Comparison of ENCODE assay signal across 20 cellular contexts in the genomic region with DNA sequence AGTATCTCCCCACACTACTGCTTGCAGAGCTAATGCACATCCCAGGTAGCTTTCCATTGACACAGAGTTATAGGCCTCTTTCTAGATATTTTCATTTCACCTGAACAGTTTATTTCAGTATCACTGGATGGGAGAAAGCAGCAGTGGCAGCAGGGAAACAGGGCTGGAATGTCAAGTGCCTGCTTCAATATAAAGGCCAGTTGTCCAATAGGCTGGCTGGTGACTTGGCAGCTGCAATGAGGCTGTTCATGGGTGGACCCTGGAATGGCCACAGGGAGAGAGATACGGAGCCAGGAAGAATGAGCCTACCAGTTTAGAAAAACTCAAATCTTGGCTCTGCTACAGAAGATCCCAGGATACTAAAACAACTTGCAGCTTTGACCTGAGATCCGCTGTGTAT.
DNase-seq lines count a peak whose midpoint lies in the region; ATAC-seq and TF ChIP-seq lines count a peak whose summit lies in the region.
"Had no signal": no experiment of that assay in that cellular context is flagged by ENCODE, and none has a peak within 500 bp of the region (broad histone marks: within the 10 kb centered on the region; RNA-seq: fewer than 3 reads in every experiment).

No MANE protein-coding gene starts in this region.

- peaks cover 40% of the 10 kb centered on the region for H3K4me1 ChIP-seq in SJCRH30
- H3K4me1 ChIP-seq in heart right ventricle: peaks cover 0 to 15% (median 11%) of the 10 kb centered on the region in 9 donors
- H3K4me1 ChIP-seq: SJSA1 had no signal

- no peaks in the 10 kb centered on the region for H3K36me3 ChIP-seq in SJCRH30
- no peaks in the 10 kb centered on the region for H3K36me3 ChIP-seq in heart right ventricle
- H3K36me3 ChIP-seq: BLaER1 treated with 17β-estradiol and CSF1 and Interleukin-3, amounts not matched to agents 10 nM and 100 nM; SJSA1 had no signal

- no peaks in the 10 kb centered on the region for H3K27me3 Mint-ChIP-seq in naive B cell

- DNase-seq in DMS53 (lab: John Stamatoyannopoulos, UW) (peak; percentile 14), DMS53 treated with DMSO at 0.1 percent for 48 hours (lab: John Stamatoyannopoulos, UW; ENCODE audit: unreplicated experiment) (no peak), SJCRH30 (peak; percentile 49 to 64), heart right ventricle (peak in 1 of 2 donors; percentile 21), naive B cell (no peak), lower leg skin (ENCODE audit: low spot score in 2 of 2) (no peak), omental fat pad (ENCODE audit: low spot score) (no peak), NCI-H1105 (lab: John Stamatoyannopoulos, UW) (no peak)
- DNase-seq: ACHN; CD4-positive, alpha-beta memory T cell; GDM1; GOT3; IMR-90; NCI-H1694 treated with DMSO at 0.1 percent for 48 hours; NCI-H2081 treated with DMSO at 0.1 percent for 48 hours; NCI-H446 treated with DMSO at 0.1 percent for 48 hours had no signal

- TF ChIP-seq CTCF in heart right ventricle (IDR thresholded peaks at IDR 0.05) (no peak), lower leg skin (IDR thresholded peaks at IDR 0.05) (no peak), omental fat pad (IDR thresholded peaks at IDR 0.05) (no peak)

- no peaks in the 10 kb centered on the region for H3K36me3 Mint-ChIP-seq in naive B cell
- H3K36me3 Mint-ChIP-seq: CD4-positive, alpha-beta memory T cell had no signal

- H3K4me3 Mint-ChIP-seq in naive B cell: peak overlapping the region in 4 of 8 donors; percentile 11 to 59 (median 40)
- H3K4me3 Mint-ChIP-seq: CD4-positive, alpha-beta memory T cell had no signal

- H3K4me1 Mint-ChIP-seq in naive B cell: peaks cover 91 to 98% (median 96%) of the 10 kb centered on the region in 3 donors

- peak overlapping the region; percentile 76 to 98 (median 88) for H3K27ac Mint-ChIP-seq in naive B cell
- H3K27ac Mint-ChIP-seq: CD4-positive, alpha-beta memory T cell had no signal

- TF ChIP-seq POLR2A in lower leg skin (IDR thresholded peaks at IDR 0.05): no peak

- intact Hi-C loops in heart right ventricle (cut with DNase I): no loop called here
- intact Hi-C loops in lower leg skin (cut with DNase I; ENCODE audit: low total_unique reads): no loop called here

- H3K9me3 ChIP-seq in SJCRH30 (replicated peaks) (no peaks in the 10 kb centered on the region; the same call in 1 of the 2 replicates), heart right ventricle (no peaks in the 10 kb centered on the region)
- H3K9me3 ChIP-seq: BLaER1 treated with 17β-estradiol and CSF1 and Interleukin-3, amounts not matched to agents 10 nM and 100 nM; SJSA1 had no signal

- 47 to 49% methylated on average over 2 of the region's 2 CpGs for WGBS in heart right ventricle, 2 donors
- 58 to 63% methylated on average over 2 of the region's 2 CpGs for WGBS in lower leg skin, 2 donors

- no peaks in the 10 kb centered on the region for H3K9me3 Mint-ChIP-seq in naive B cell
- H3K9me3 Mint-ChIP-seq: CD4-positive, alpha-beta memory T cell had no signal

- H3K27ac ChIP-seq in SJCRH30 (no peak overlapping the region), heart right ventricle (no peak overlapping the region)
- H3K27ac ChIP-seq: 22Rv1, SJSA1 had no signal

- no peaks in the 10 kb centered on the region for H3K27me3 ChIP-seq in SJCRH30
- H3K27me3 ChIP-seq in heart right ventricle: no peaks in the 10 kb centered on the region
- H3K27me3 ChIP-seq: BLaER1 treated with 17β-estradiol and CSF1 and Interleukin-3, amounts not matched to agents 10 nM and 100 nM; SJSA1 had no signal

- peak in 6 of 8 donors; percentile 49 to 88 (median 63) for ATAC-seq in heart right ventricle
- ATAC-seq in naive B cell (ENCODE audit: low read depth in 2 of 2): no peak
- ATAC-seq in omental fat pad (ENCODE audit: low FRiP score): no peak
- ATAC-seq: Panc1 had no signal

- H3K4me3 ChIP-seq in SJCRH30 (no peak overlapping the region), heart right ventricle (no peak overlapping the region), lower leg skin (ENCODE audit: low read depth, poor library complexity, severe bottlenecking) (no peak overlapping the region)
- H3K4me3 ChIP-seq: BLaER1 treated with 17β-estradiol and CSF1 and Interleukin-3, amounts not matched to agents 10 nM and 100 nM; SJSA1 had no signal

Comparison
In these comparisons a context has a peak if more than half of its experiments do, and no peak if none do; other contexts are left out.
1. DNase-seq: peak in DMS53 (single experiment) and SJCRH30 (2 of 2); none in DMS53 treated with DMSO at 0.1 percent for 48 hours (single experiment), naive B cell (single experiment), lower leg skin (0 of 2), omental fat pad (single experiment) and NCI-H1105 (single experiment).
2. ATAC-seq: peak in heart right ventricle (6 of 8); none in naive B cell (0 of 2) and omental fat pad (single experiment).